1 cellular context compared by ENCODE assay signal in the genomic region with DNA sequence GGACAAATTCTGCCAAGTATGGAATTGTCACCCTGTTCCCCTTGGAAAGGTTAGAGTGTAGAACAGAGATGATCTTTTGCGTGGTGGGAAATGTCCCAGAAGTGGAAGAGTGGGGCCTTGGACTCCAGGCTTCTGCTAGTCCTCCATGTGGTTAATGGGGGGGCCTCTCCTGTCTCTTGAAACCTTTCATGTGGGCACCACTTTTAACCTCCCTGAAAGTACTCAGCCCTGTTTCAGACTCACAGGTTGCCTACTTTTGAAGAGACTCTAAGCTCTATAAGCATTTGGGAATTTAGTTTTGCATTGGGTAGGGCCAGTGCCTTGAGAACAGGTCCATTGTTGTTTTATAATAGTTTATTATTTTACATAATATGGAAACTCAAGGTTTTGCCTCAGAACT.
TF ChIP-seq lines count a peak whose summit lies in the region.

No MANE protein-coding gene starts in this region.

TF ChIP-seq in K562, 482 proteins besides CTCF, POLR2A, EP300 and RAD21:
- TF ChIP-seq GTF2E2 (tag; IDR thresholded peaks at IDR 0.05) (no peak), NR3C1 (CRISPR knock-in tag; IDR thresholded peaks at IDR 0.05) (no peak), HNRNPH1 (optimal IDR thresholded peaks at IDR 0.05; ENCODE audit: low read depth, low read length) (no peak), ZNF232 (CRISPR knock-in tag; IDR thresholded peaks at IDR 0.05) (no peak), ZNF77 (CRISPR knock-in tag; IDR thresholded peaks at IDR 0.05) (no peak), ZNF212 (CRISPR knock-in tag; IDR thresholded peaks at IDR 0.05) (no peak), ZNF133 (CRISPR knock-in tag; IDR thresholded peaks at IDR 0.05) (no peak), JUN (IDR thresholded peaks at IDR 0.05; ENCODE audit: borderline replicate concordance, low read depth, low read length) (no peak), JUN (CRISPR knock-in tag; IDR thresholded peaks at IDR 0.05; ENCODE audit: borderline replicate concordance) (no peak), ZNF57 (CRISPR knock-in tag; IDR thresholded peaks at IDR 0.05) (no peak), NRF1 (conservative IDR thresholded peaks at IDR 0.05 in 1 of 2, IDR thresholded peaks at IDR 0.05 in 1 of 2) (no peak), KLF6 (CRISPR knock-in tag; IDR thresholded peaks at IDR 0.05; ENCODE audit: borderline replicate concordance) (no peak), FOXP1 (CRISPR knock-in tag; IDR thresholded peaks at IDR 0.05) (no peak)
- TF ChIP-seq, protein P1, sequence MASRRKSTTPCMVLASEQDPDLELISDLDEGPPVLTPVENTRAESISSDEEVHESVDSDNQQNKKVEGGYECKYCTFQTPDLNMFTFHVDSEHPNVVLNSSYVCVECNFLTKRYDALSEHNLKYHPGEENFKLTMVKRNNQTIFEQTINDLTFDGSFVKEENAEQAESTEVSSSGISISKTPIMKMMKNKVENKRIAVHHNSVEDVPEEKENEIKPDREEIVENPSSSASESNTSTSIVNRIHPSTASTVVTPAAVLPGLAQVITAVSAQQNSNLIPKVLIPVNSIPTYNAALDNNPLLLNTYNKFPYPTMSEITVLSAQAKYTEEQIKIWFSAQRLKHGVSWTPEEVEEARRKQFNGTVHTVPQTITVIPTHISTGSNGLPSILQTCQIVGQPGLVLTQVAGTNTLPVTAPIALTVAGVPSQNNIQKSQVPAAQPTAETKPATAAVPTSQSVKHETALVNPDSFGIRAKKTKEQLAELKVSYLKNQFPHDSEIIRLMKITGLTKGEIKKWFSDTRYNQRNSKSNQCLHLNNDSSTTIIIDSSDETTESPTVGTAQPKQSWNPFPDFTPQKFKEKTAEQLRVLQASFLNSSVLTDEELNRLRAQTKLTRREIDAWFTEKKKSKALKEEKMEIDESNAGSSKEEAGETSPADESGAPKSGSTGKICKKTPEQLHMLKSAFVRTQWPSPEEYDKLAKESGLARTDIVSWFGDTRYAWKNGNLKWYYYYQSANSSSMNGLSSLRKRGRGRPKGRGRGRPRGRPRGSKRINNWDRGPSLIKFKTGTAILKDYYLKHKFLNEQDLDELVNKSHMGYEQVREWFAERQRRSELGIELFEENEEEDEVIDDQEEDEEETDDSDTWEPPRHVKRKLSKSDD (conservative IDR thresholded peaks at IDR 0.05; ENCODE audit: low read length), result no peak
- TF ChIP-seq, protein P2, sequence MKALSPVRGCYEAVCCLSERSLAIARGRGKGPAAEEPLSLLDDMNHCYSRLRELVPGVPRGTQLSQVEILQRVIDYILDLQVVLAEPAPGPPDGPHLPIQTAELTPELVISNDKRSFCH (CRISPR knock-in tag; IDR thresholded peaks at IDR 0.05), result no peak
- TF ChIP-seq, protein P2 (tag; IDR thresholded peaks at IDR 0.05), result no peak
- TF ChIP-seq, protein P3, sequence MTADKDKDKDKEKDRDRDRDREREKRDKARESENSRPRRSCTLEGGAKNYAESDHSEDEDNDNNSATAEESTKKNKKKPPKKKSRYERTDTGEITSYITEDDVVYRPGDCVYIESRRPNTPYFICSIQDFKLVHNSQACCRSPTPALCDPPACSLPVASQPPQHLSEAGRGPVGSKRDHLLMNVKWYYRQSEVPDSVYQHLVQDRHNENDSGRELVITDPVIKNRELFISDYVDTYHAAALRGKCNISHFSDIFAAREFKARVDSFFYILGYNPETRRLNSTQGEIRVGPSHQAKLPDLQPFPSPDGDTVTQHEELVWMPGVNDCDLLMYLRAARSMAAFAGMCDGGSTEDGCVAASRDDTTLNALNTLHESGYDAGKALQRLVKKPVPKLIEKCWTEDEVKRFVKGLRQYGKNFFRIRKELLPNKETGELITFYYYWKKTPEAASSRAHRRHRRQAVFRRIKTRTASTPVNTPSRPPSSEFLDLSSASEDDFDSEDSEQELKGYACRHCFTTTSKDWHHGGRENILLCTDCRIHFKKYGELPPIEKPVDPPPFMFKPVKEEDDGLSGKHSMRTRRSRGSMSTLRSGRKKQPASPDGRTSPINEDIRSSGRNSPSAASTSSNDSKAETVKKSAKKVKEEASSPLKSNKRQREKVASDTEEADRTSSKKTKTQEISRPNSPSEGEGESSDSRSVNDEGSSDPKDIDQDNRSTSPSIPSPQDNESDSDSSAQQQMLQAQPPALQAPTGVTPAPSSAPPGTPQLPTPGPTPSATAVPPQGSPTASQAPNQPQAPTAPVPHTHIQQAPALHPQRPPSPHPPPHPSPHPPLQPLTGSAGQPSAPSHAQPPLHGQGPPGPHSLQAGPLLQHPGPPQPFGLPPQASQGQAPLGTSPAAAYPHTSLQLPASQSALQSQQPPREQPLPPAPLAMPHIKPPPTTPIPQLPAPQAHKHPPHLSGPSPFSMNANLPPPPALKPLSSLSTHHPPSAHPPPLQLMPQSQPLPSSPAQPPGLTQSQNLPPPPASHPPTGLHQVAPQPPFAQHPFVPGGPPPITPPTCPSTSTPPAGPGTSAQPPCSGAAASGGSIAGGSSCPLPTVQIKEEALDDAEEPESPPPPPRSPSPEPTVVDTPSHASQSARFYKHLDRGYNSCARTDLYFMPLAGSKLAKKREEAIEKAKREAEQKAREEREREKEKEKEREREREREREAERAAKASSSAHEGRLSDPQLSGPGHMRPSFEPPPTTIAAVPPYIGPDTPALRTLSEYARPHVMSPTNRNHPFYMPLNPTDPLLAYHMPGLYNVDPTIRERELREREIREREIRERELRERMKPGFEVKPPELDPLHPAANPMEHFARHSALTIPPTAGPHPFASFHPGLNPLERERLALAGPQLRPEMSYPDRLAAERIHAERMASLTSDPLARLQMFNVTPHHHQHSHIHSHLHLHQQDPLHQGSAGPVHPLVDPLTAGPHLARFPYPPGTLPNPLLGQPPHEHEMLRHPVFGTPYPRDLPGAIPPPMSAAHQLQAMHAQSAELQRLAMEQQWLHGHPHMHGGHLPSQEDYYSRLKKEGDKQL (CRISPR knock-in tag; IDR thresholded peaks at IDR 0.05; ENCODE audit: borderline replicate concordance), result no peak
- TF ChIP-seq, protein P4, sequence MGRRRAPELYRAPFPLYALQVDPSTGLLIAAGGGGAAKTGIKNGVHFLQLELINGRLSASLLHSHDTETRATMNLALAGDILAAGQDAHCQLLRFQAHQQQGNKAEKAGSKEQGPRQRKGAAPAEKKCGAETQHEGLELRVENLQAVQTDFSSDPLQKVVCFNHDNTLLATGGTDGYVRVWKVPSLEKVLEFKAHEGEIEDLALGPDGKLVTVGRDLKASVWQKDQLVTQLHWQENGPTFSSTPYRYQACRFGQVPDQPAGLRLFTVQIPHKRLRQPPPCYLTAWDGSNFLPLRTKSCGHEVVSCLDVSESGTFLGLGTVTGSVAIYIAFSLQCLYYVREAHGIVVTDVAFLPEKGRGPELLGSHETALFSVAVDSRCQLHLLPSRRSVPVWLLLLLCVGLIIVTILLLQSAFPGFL (CRISPR knock-in tag; IDR thresholded peaks at IDR 0.05), result no peak
